Comparison of ENCODE assay signal across 8 cellular contexts in genomic region chr17:39235555-39236221, GRCh38. TPM values are rescaled to one million over a fixed set of nuclear protein-coding genes. Genes with fewer than 3 reads are reported as not detected.
DNase-seq lines count a peak whose midpoint lies in the region; ATAC-seq, FAIRE-seq and TF ChIP-seq lines count a peak whose summit lies in the region.

No MANE protein-coding gene starts in this region.

- no TSS peak for BruUV-seq in PC-3 (replicated peaks; lab: Mats Ljungman, UMichigan)

- H3K27ac ChIP-seq in PC-3 (ENCODE audit: low read length) (no peak overlapping the region), astrocyte (ENCODE audit: low read depth, low read length) (no peak overlapping the region), kidney (ENCODE audit: low read depth in 2 of 2, low read length in 2 of 2) (no peak overlapping the region), transverse colon (no peak overlapping the region), coronary artery (no peak overlapping the region)

- H3K9me2 ChIP-seq in PC-3 (replicated peaks; ENCODE audit: low read length): no peaks in the 10 kb centered on the region

- no peak overlapping the region for H3K27ac Mint-ChIP-seq in astrocyte (ENCODE audit: unreplicated experiment)

- in situ Hi-C loops in transverse colon (cut with MboI; ENCODE audit: low pct_ligation_motif_present in 1 of 4, low pct_unique_long_range_greater_than_20kb in 1 of 4, low sequenced_read_pairs in 3 of 4): loop anchor here in 1 of 4 donors (10.0 kb wide), 1 partner anchor 61 kb away; no protein-coding TSS in a partner anchor

- TF ChIP-seq CTCF in PC-3 (conservative IDR thresholded peaks at IDR 0.05; ENCODE audit: low read depth, low read length) (peak; percentile 87), astrocyte (IDR thresholded peaks at IDR 0.05; ENCODE audit: insufficient read depth, low read depth, low read length) (peak; percentile 77), kidney (IDR thresholded peaks at IDR 0.05; ENCODE audit: borderline replicate concordance, extremely low read depth, insufficient read depth) (peak; percentile 50), transverse colon (IDR thresholded peaks at IDR 0.05) (peak; percentile 34 to 64 (median 47)), coronary artery (IDR thresholded peaks at IDR 0.05) (no peak)

- H3K4me3 ChIP-seq in PC-3 (ENCODE audit: low read length): no peak overlapping the region
- no peak overlapping the region for H3K4me3 ChIP-seq in astrocyte (ENCODE audit: insufficient read depth, low read depth, low read length)
- H3K4me3 ChIP-seq in kidney (ENCODE audit: low read length in 2 of 2): no peak overlapping the region
- H3K4me3 ChIP-seq in transverse colon: no peak overlapping the region
- H3K4me3 ChIP-seq in coronary artery: no peak overlapping the region

- H3K9ac ChIP-seq in PC-3 (ENCODE audit: low read length) (no peak overlapping the region), astrocyte (ENCODE audit: low read length) (no peak overlapping the region), kidney (ENCODE audit: low read length in 2 of 2) (no peak overlapping the region)

- H3K4me1 Mint-ChIP-seq in astrocyte (ENCODE audit: low read depth, unreplicated experiment): peaks cover 3% of the 10 kb centered on the region

- POLR2A ChIA-PET in PC-3 (lab: Charles Lee; ENCODE audit: unreplicated experiment): no interaction called here

- H3K27me3 ChIP-seq in PC-3 (ENCODE audit: low read length) (no peaks in the 10 kb centered on the region), astrocyte (ENCODE audit: insufficient read depth, low read length) (peaks cover 3% of the 10 kb centered on the region), transverse colon (peaks cover 35% of the 10 kb centered on the region)

- H3K4me3 Mint-ChIP-seq in astrocyte (ENCODE audit: unreplicated experiment): no peak overlapping the region

- intact Hi-C loops in PC-3 (cut with micrococcal nuclease): loop anchor here (10.0 kb wide), 1 partner anchor 171 kb away; no protein-coding TSS in a partner anchor
- intact Hi-C loops in kidney (cut with DNase I): no loop called here
- intact Hi-C loops in transverse colon (cut with DNase I; ENCODE audit: low total_unique reads): no loop called here

- FAIRE-seq in astrocyte (lab: Jason Lieb, UNC): no peak
- FAIRE-seq in kidney (lab: Jason Lieb, UNC): no peak

- peak; percentile 42 for ATAC-seq in PC-3

- H3K36me3 ChIP-seq in PC-3 (ENCODE audit: low read depth, low read length): no peaks in the 10 kb centered on the region; the same call in 1 of the 2 replicates
- no peaks in the 10 kb centered on the region for H3K36me3 ChIP-seq in astrocyte (ENCODE audit: insufficient read depth, low read length)
- H3K36me3 ChIP-seq in kidney (ENCODE audit: control insufficient read depth in 1 of 2, insufficient read depth in 2 of 2, low read length in 2 of 2): no peaks in the 10 kb centered on the region
- no peaks in the 10 kb centered on the region for H3K36me3 ChIP-seq in transverse colon

- H3K36me3 Mint-ChIP-seq in astrocyte (ENCODE audit: low read depth, unreplicated experiment): no peaks in the 10 kb centered on the region

- DNase-seq in activated T-cell treated with anti-CD3 and anti-CD28 coated beads, Interleukin-2, amount 50 U/mL, for 1 hour: peak; percentile 47
- DNase-seq in activated T-cell treated with anti-CD3 and anti-CD28 coated beads for 4 hours (no peak), Kasumi-1 (lab: John Stamatoyannopoulos, UW) (peak; percentile 94 to 97), PC-3 (peak; percentile 51), astrocyte (ENCODE audit: low read depth) (peak; percentile 35), kidney (no peak), transverse colon (peak; percentile 29), coronary artery (ENCODE audit: low spot score) (no peak)

- H3F3A ChIP-seq in PC-3 (ENCODE audit: low read length, unreplicated experiment): no peaks in the 10 kb centered on the region

- H2AFZ ChIP-seq in PC-3 (ENCODE audit: low read length) (no peak overlapping the region), astrocyte (ENCODE audit: low read depth, low read length) (no peak overlapping the region)

- no peak for TF ChIP-seq POLR2A in transverse colon (IDR thresholded peaks at IDR 0.05)

- no peak for TF ChIP-seq EP300 in transverse colon (IDR thresholded peaks at IDR 0.05; ENCODE audit: low read depth)

- H3K27me3 Mint-ChIP-seq in astrocyte (ENCODE audit: low read depth, unreplicated experiment): peaks cover 31% of the 10 kb centered on the region

- peaks cover 11% of the 10 kb centered on the region for H3K4me1 ChIP-seq in PC-3 (ENCODE audit: insufficient read depth, low read length)
- H3K4me1 ChIP-seq in astrocyte (ENCODE audit: insufficient read depth, low read length): peaks cover 11% of the 10 kb centered on the region
- H3K4me1 ChIP-seq in kidney (ENCODE audit: control insufficient read depth in 1 of 2, insufficient read depth in 1 of 2, low read depth in 1 of 2, low read length in 2 of 2): peaks cover 0 to 8% of the 10 kb centered on the region in 2 donors
- H3K4me1 ChIP-seq in transverse colon: peaks cover 0 to 18% (median 0%) of the 10 kb centered on the region in 4 donors

- CTCF ChIA-PET in PC-3 (lab: Charles Lee): interaction anchor here (0.6 to 0.7 kb wide), 4 partner anchors 29 to 513 kb away, joined by 3 to 11 read pairs (median 5); no protein-coding TSS in a partner anchor

- WGBS in transverse colon (ENCODE audit: low coverage in 1 of 2), 2 donors: 31% methylated on average over 16 of the region's 16 CpGs; no CpG with 5 or more reads in 1 of the 2 donors

- H3K79me2 ChIP-seq in PC-3 (ENCODE audit: low read length): no peaks in the 10 kb centered on the region
- no peaks in the 10 kb centered on the region for H3K79me2 ChIP-seq in astrocyte (ENCODE audit: insufficient read depth, low read length)

- H4K20me1 ChIP-seq in PC-3 (ENCODE audit: low read length) (no peaks in the 10 kb centered on the region), astrocyte (ENCODE audit: insufficient read depth, low read length) (no peaks in the 10 kb centered on the region)

- H3K4me2 ChIP-seq in PC-3 (ENCODE audit: low read length) (no peak overlapping the region), astrocyte (ENCODE audit: low read length) (no peak overlapping the region)

- H3K9me3 Mint-ChIP-seq in astrocyte (ENCODE audit: unreplicated experiment): no peaks in the 10 kb centered on the region

- no peaks in the 10 kb centered on the region for H3K9me3 ChIP-seq in PC-3 (ENCODE audit: low read length)
- H3K9me3 ChIP-seq in astrocyte (ENCODE audit: insufficient read depth, low read depth, low read length): no peaks in the 10 kb centered on the region
- no peaks in the 10 kb centered on the region for H3K9me3 ChIP-seq in kidney (ENCODE audit: control insufficient read depth in 1 of 2, low read length in 2 of 2)
- no peaks in the 10 kb centered on the region for H3K9me3 ChIP-seq in transverse colon

RNA-seq across cellular contexts. Expression of gene STAC2, which starts 9.9 kb away (rescaled TPM):
- not detected in 2 replicates for total RNA-seq in PC-3 (2014; rRNA removed)
- total RNA-seq in astrocyte: not detected in 2 replicates
- 15.3 TPM for total RNA-seq in kidney
- polyA plus RNA-seq in kidney (ENCODE audit: insufficient read depth, low read depth, low replicate concordance): 18.9 TPM
- not detected for total RNA-seq in transverse colon

RNA-seq across cellular contexts. Expression of gene RPL19, which starts 35.6 kb away (rescaled TPM):
- total RNA-seq in PC-3 (2014; rRNA removed): 2,496 and 2,509 TPM in 2 replicates
- 1,346 and 1,451 TPM in 2 replicates for total RNA-seq in astrocyte
- total RNA-seq in kidney: 1,460 TPM
- 2,512 TPM for polyA plus RNA-seq in kidney (ENCODE audit: insufficient read depth, low read depth, low replicate concordance)
- 1,000 to 10,000 TPM; 1,146 to 2,715 (median 2,002) TPM for total RNA-seq in transverse colon

RNA-seq across cellular contexts. Expression of gene CACNB1, which starts 38.2 kb away (rescaled TPM):
- 4.3 and 6.0 TPM in 2 replicates for total RNA-seq in PC-3 (2014; rRNA removed)
- total RNA-seq in astrocyte: 16.6 and 16.9 TPM in 2 replicates
- 9.9 TPM for total RNA-seq in kidney
- 1.4 TPM for polyA plus RNA-seq in kidney (ENCODE audit: insufficient read depth, low read depth, low replicate concordance)
- 10 to 100 TPM; 10.1 to 21.7 (median 11.6) TPM for total RNA-seq in transverse colon

Comparison
In these comparisons a context has a peak if more than half of its experiments do, and no peak if none do; other contexts are left out.
1. DNase-seq: peak in activated T-cell treated with anti-CD3 and anti-CD28 coated beads, Interleukin-2, amount 50 U/mL, for 1 hour (single experiment), Kasumi-1 (2 of 2), PC-3 (single experiment), astrocyte (single experiment) and transverse colon (single experiment); none in activated T-cell treated with anti-CD3 and anti-CD28 coated beads for 4 hours (single experiment), kidney (single experiment) and coronary artery (single experiment).
2. RNA of gene STAC2, which starts 9.9 kb away (total RNA-seq): 15.3 TPM in kidney (single experiment); not detected in PC-3, not detected in astrocyte and not detected in transverse colon; every median in the first group is over 10 times any median in the second.